1 cellular context compared by ENCODE assay signal in the genomic region with DNA sequence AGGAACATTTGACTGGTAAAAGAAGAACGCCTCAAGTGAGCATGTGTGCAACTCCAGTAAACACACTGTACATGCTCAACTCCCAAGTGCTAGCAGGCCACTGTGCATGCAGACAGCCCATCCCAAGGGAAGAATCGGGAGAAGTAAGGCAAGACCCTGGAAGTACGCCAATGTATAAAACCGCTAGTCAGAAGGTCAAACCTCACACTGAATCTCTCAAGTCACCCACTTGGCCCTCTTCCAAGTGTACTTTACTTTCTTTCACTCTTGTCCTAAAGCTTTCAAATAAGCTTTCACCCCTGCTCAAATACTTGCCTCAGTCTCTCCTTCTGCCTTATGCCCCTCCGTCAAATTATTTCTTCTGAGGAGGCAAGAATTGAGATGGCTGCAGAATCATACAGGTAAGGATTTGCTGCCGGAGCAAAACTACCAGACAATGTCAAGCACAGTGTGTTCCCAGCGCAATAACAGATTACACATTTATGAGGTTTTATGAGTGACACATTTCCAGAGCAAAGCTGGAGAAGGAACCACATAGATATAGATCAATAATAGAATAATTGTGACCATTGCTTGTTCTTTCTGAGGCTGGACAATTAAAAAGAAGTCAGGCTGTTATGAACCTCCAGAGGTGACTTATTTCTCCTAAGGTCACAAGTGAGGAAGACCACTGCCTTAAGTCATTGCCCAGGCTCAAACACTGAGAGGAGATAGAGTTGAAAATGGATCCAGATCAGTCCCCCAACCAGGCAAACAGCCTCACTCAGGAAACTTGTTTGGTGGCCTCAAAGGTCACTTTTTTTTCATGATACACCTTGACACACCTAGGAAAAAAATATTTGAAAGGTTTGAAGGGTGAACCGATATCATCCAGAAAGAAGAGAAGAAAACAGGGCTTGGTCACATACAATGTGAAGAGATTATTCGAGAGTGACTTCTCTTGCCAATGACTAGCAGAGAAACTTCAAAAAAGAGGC.
TF ChIP-seq lines count a peak whose summit lies in the region.

No MANE protein-coding gene starts in this region.

TF ChIP-seq in HepG2, 621 proteins besides CTCF, POLR2A, EP300 and RAD21:
- no peak for TF ChIP-seq ZNF652 (CRISPR knock-in tag; IDR thresholded peaks at IDR 0.05; ENCODE audit: borderline replicate concordance, low read depth)
- TF ChIP-seq NFE2L2 (IDR thresholded peaks at IDR 0.05; ENCODE audit: low read length), result no peak
- TF ChIP-seq KDM5A (IDR thresholded peaks at IDR 0.05; ENCODE audit: borderline replicate concordance, low read length), result no peak
- no peak for TF ChIP-seq ZBTB42 (CRISPR knock-in tag; IDR thresholded peaks at IDR 0.05)
- no peak for TF ChIP-seq BCL6 (CRISPR knock-in tag; IDR thresholded peaks at IDR 0.05)
- no peak for TF ChIP-seq CHD4 (IDR thresholded peaks at IDR 0.05; ENCODE audit: borderline replicate concordance, low read length)
- TF ChIP-seq, protein P1, sequence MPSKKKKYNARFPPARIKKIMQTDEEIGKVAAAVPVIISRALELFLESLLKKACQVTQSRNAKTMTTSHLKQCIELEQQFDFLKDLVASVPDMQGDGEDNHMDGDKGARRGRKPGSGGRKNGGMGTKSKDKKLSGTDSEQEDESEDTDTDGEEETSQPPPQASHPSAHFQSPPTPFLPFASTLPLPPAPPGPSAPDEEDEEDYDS (CRISPR knock-in tag; IDR thresholded peaks at IDR 0.05), result no peak
- no peak for TF ChIP-seq GTF2F1 (IDR thresholded peaks at IDR 0.05; ENCODE audit: low read length)
- TF ChIP-seq ZNF589 (CRISPR knock-in tag; conservative IDR thresholded peaks at IDR 0.05), result no peak
- TF ChIP-seq, protein P2, sequence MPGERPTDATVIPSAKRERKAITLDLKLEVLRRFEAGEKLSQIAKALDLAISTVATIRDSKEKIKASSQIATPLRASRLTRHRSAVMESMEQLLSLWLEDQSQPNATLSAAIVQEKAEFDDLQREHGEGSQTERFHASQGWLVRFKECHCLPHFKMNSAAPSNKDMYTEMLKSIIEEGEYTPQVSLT (CRISPR knock-in tag; IDR thresholded peaks at IDR 0.05; ENCODE audit: borderline replicate concordance, low read depth), result no peak
- TF ChIP-seq ERF (CRISPR knock-in tag; IDR thresholded peaks at IDR 0.05), result no peak
- no peak for TF ChIP-seq ZNF296 (CRISPR knock-in tag; conservative IDR thresholded peaks at IDR 0.05)
- no peak for TF ChIP-seq POLR2AphosphoS2 (IDR thresholded peaks at IDR 0.05; ENCODE audit: low read depth, low read length)
- no peak for TF ChIP-seq ZNF792 (CRISPR knock-in tag; IDR thresholded peaks at IDR 0.05)
